ENCODE assay signal across 4 cellular contexts in the genomic region with DNA sequence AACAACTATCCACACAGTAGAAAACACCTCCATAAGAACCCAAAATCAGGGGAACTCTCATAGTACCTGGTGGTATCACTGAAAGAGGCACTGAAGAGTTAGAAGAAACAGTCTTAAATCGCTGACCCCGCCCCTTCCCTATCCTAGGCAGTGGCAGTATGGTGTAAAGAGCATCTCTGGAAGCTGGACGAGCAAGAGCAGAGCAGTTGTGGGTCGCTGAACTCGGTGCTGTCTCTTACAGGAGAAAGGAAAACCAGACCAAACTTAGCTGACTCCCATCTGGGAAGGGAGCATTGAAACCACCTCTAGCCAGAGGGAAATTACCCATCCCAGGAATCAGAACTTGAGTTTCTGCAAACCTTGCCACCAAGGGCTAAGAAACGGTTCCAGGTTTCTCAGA. TPM values are rescaled to one million over a fixed set of nuclear protein-coding genes. Genes with fewer than 3 reads are reported as not detected.
"Had no signal": no experiment of that assay in that cellular context is flagged by ENCODE, and none has a peak within 500 bp of the region (broad histone marks: within the 10 kb centered on the region; RNA-seq: fewer than 3 reads in every experiment).

No MANE protein-coding gene starts in this region.

RNA-seq across cellular contexts. Expression of a gene that starts 2.8 kb away (rescaled TPM):
- total RNA-seq: HepG2, HT-29, IMR-90 had no signal
- polyA plus RNA-seq: HepG2, IgD-negative memory B cell, IMR-90 had no signal
